In the genomic region with DNA sequence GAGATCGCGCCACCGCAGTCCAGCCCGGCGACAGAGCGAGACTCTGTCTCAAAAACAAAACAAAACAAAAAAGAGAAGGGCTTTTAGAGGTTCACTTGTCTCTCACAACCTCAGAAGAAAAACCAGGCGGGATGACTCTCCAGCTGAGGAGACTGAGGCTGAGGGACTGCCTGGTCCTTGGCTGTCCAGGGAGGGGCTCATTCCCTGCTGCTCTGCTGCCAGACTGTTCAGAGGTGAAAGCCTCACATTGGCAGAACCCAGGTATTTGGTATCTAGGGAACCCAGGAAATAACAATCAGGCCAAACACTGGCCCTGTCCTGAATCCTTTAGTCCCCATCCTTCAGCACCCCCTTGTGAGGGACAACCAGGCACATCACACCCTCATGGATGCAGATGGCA, we compare ENCODE assay signal across 24 cellular contexts. TPM values are rescaled to one million over a fixed set of nuclear protein-coding genes. Genes with fewer than 3 reads are reported as not detected.
A peak's percentile ranks its signal among the peaks of the same experiment; 100 is the strongest.
DNase-seq lines count a peak whose midpoint lies in the region; ATAC-seq, FAIRE-seq and TF ChIP-seq lines count a peak whose summit lies in the region.
"Had no signal": no experiment of that assay in that cellular context is flagged by ENCODE, and none has a peak within 500 bp of the region (broad histone marks: within the 10 kb centered on the region; RNA-seq: fewer than 3 reads in every experiment).

No MANE protein-coding gene starts in this region.

- DNase-seq in activated naive CD4-positive, alpha-beta T cell treated with Interleukin-2 at 50 U/mL for 16 hours = no peak
- DNase-seq in activated CD8-positive, alpha-beta memory T cell treated with anti-CD3 and anti-CD28 coated beads, Interleukin-2, amount 10 ng/mL, durations not matched to agents 7 days and 5 days = no peak
- no peak for DNase-seq in central memory CD8-positive, alpha-beta T cell (ENCODE audit: low spot score in 2 of 2)
- DNase-seq in OCI-LY7 (ENCODE audit: low spot score) = no peak
- no peak for DNase-seq in frontal cortex (ENCODE audit: low spot score in 2 of 2)
- DNase-seq in stimulated activated CD4-positive, alpha-beta T cell treated with anti-CD3 and anti-CD28 coated beads, Interleukin-2, amount 100 ng/mL, for 48 hours = no peak
- DNase-seq in NCI-H82 treated with DMSO at 0.1 percent for 48 hours (lab: John Stamatoyannopoulos, UW; ENCODE audit: unreplicated experiment) = no peak
- DNase-seq: activated gamma-delta T cell treated with Interleukin-2 at 50 U/mL for 16 hours, GDM1, H9, NCI-H1436, NCI-H2107, NCI-H510A treated with DMSO at 0.1 percent for 48 hours, uterus had no signal

- intact Hi-C loops in OCI-LY7 (cut with micrococcal nuclease; ENCODE audit: unreplicated experiment) = no loop called here

- H3K27ac Mint-ChIP-seq in activated naive CD4-positive, alpha-beta T cell treated with anti-CD3 and anti-CD28 coated beads, Interleukin-2, amount 50 U/mL, for 24 hours = peak overlapping the region; percentile 97
- H3K27ac Mint-ChIP-seq in activated CD8-positive, alpha-beta memory T cell treated with anti-CD3 and anti-CD28 coated beads, Interleukin-2, amount 10 ng/mL, durations not matched to agents 7 days and 5 days = peak overlapping the region; percentile 88
- H3K27ac Mint-ChIP-seq in central memory CD8-positive, alpha-beta T cell (ENCODE audit: low read depth) = peak overlapping the region; percentile 93
- H3K27ac Mint-ChIP-seq: H9, progenitor cell of endocrine pancreas had no signal

- H4K20me1 ChIP-seq in OCI-LY7 (ENCODE audit: insufficient read depth, low read length) = no peaks in the 10 kb centered on the region

- FAIRE-seq in frontal cortex (lab: Jason Lieb, UNC) = no peak

- H3K4me2 ChIP-seq in OCI-LY7 (ENCODE audit: low read length) = no peak overlapping the region

- H3K27ac ChIP-seq in OCI-LY7 (ENCODE audit: low read depth, low read length, poor library complexity, severe bottlenecking) = no peak overlapping the region
- H3K27ac ChIP-seq: C4-2B, Peyer's patch, suprapubic skin, uterus, VCaP had no signal

- BruUV-seq in OCI-LY7 (replicated peaks; lab: Mats Ljungman, UMichigan) = no TSS peak

- H3K9me3 ChIP-seq in OCI-LY7 (ENCODE audit: low read length) = no peaks in the 10 kb centered on the region
- H3K9me3 ChIP-seq: Peyer's patch, suprapubic skin, uterus had no signal

- H3K27me3 Mint-ChIP-seq in activated naive CD4-positive, alpha-beta T cell treated with anti-CD3 and anti-CD28 coated beads, Interleukin-2, amount 50 U/mL, for 24 hours = no peaks in the 10 kb centered on the region
- H3K27me3 Mint-ChIP-seq in activated CD8-positive, alpha-beta memory T cell treated with anti-CD3 and anti-CD28 coated beads, Interleukin-2, amount 10 ng/mL, durations not matched to agents 7 days and 5 days = no peaks in the 10 kb centered on the region
- no peaks in the 10 kb centered on the region for H3K27me3 Mint-ChIP-seq in central memory CD8-positive, alpha-beta T cell

- H3K4me1 Mint-ChIP-seq in activated naive CD4-positive, alpha-beta T cell treated with anti-CD3 and anti-CD28 coated beads, Interleukin-2, amount 50 U/mL, for 24 hours = peaks cover 100% of the 10 kb centered on the region
- H3K4me1 Mint-ChIP-seq in activated CD8-positive, alpha-beta memory T cell treated with anti-CD3 and anti-CD28 coated beads, Interleukin-2, amount 10 ng/mL, durations not matched to agents 7 days and 5 days = peaks cover 96% of the 10 kb centered on the region
- peaks cover 95% of the 10 kb centered on the region for H3K4me1 Mint-ChIP-seq in central memory CD8-positive, alpha-beta T cell
- H3K4me1 Mint-ChIP-seq: IgD-negative memory B cell had no signal

- no peak for ATAC-seq in activated CD8-positive, alpha-beta memory T cell treated with anti-CD3 and anti-CD28 coated beads, Interleukin-2, amount 10 ng/mL, durations not matched to agents 7 days and 5 days
- ATAC-seq in central memory CD8-positive, alpha-beta T cell (replicated peaks; ENCODE audit: extremely low read depth, poor library complexity, severe bottlenecking) = no peak

- no peaks in the 10 kb centered on the region for H3K79me2 ChIP-seq in OCI-LY7 (ENCODE audit: insufficient read depth, low read depth, low read length)

- H3K4me3 Mint-ChIP-seq in activated naive CD4-positive, alpha-beta T cell treated with anti-CD3 and anti-CD28 coated beads, Interleukin-2, amount 50 U/mL, for 24 hours = peak overlapping the region; percentile 85
- no peak overlapping the region for H3K4me3 Mint-ChIP-seq in activated CD8-positive, alpha-beta memory T cell treated with anti-CD3 and anti-CD28 coated beads, Interleukin-2, amount 10 ng/mL, durations not matched to agents 7 days and 5 days
- H3K4me3 Mint-ChIP-seq in central memory CD8-positive, alpha-beta T cell = peak overlapping the region; percentile 73
- H3K4me3 Mint-ChIP-seq: H9, IgD-negative memory B cell had no signal

- CTCF ChIA-PET in activated CD8-positive, alpha-beta memory T cell treated with anti-CD3 and anti-CD28 coated beads, Interleukin-2, amount 10 ng/mL, durations not matched to agents 7 days and 5 days (lab: Charles Lee) = interaction anchor here (1.2 to 4.1 kb wide), 3 partner anchors 16 to 49 kb away, joined by 3 to 27 read pairs (median 14); no protein-coding TSS in a partner anchor
- CTCF ChIA-PET in OCI-LY7 (lab: Charles Lee; ENCODE audit: unreplicated experiment) = no interaction called here

- H3K4me3 ChIP-seq in OCI-LY7 (ENCODE audit: low read depth, low read length, poor library complexity, severe bottlenecking) = no peak overlapping the region
- H3K4me3 ChIP-seq: Peyer's patch, suprapubic skin, uterus had no signal

- H3K36me3 ChIP-seq in OCI-LY7 (ENCODE audit: insufficient read depth, low read length) = no peaks in the 10 kb centered on the region
- H3K36me3 ChIP-seq: Peyer's patch, suprapubic skin, uterus had no signal

- peaks cover 13% of the 10 kb centered on the region for H3K36me3 Mint-ChIP-seq in activated naive CD4-positive, alpha-beta T cell treated with anti-CD3 and anti-CD28 coated beads, Interleukin-2, amount 50 U/mL, for 24 hours
- H3K36me3 Mint-ChIP-seq in activated CD8-positive, alpha-beta memory T cell treated with anti-CD3 and anti-CD28 coated beads, Interleukin-2, amount 10 ng/mL, durations not matched to agents 7 days and 5 days = peaks cover 56% of the 10 kb centered on the region
- peaks cover 43% of the 10 kb centered on the region for H3K36me3 Mint-ChIP-seq in central memory CD8-positive, alpha-beta T cell (ENCODE audit: insufficient read depth)

- no peaks in the 10 kb centered on the region for H3K4me1 ChIP-seq in OCI-LY7 (ENCODE audit: insufficient read depth, low read length, poor library complexity, severe bottlenecking)
- H3K4me1 ChIP-seq: suprapubic skin, uterus had no signal

- POLR2A ChIA-PET in OCI-LY7 (lab: Charles Lee) = no interaction called here

- no peaks in the 10 kb centered on the region for H3K9me3 Mint-ChIP-seq in activated naive CD4-positive, alpha-beta T cell treated with anti-CD3 and anti-CD28 coated beads, Interleukin-2, amount 50 U/mL, for 24 hours
- no peaks in the 10 kb centered on the region for H3K9me3 Mint-ChIP-seq in activated CD8-positive, alpha-beta memory T cell treated with anti-CD3 and anti-CD28 coated beads, Interleukin-2, amount 10 ng/mL, durations not matched to agents 7 days and 5 days (ENCODE audit: low read depth)
- H3K9me3 Mint-ChIP-seq in central memory CD8-positive, alpha-beta T cell = no peaks in the 10 kb centered on the region
- H3K9me3 Mint-ChIP-seq: H9, IgD-negative memory B cell had no signal

- no peaks in the 10 kb centered on the region for H3K9me2 ChIP-seq in OCI-LY7 (ENCODE audit: insufficient read depth, low read length)

- no peak overlapping the region for H2AFZ ChIP-seq in OCI-LY7 (ENCODE audit: low read length)

- no peak for TF ChIP-seq CTCF in OCI-LY7 (conservative IDR thresholded peaks at IDR 0.05; ENCODE audit: low read length)

RNA-seq across cellular contexts. Expression of a gene that starts 33.6 kb away (rescaled TPM):
- total RNA-seq in activated CD8-positive, alpha-beta memory T cell treated with anti-CD3 and anti-CD28 coated beads, Interleukin-2, amount 10 ng/mL, durations not matched to agents 7 days and 5 days = 100 to 1,000 TPM; 190 to 197 TPM
- 1.6 and 2.3 TPM in 2 replicates for total RNA-seq in OCI-LY7 (2014; rRNA removed; shearing (Covaris generic))
- total RNA-seq in OCI-LY7 (2022) (1.2 and 2.2 TPM in 2 replicates), frontal cortex (1.2 TPM)
- total RNA-seq: epithelial cell of proximal tubule, fibroblast of villous mesenchyme, M059J, progenitor cell of endocrine pancreas had no signal

Comparison
In these comparisons a context has a peak if more than half of its experiments do, and no peak if none do; other contexts are left out.
1. RNA of a gene that starts 33.6 kb away (total RNA-seq): 190 to 197 TPM in activated CD8-positive, alpha-beta memory T cell treated with anti-CD3 and anti-CD28 coated beads, Interleukin-2, amount 10 ng/mL, durations not matched to agents 7 days and 5 days; 1.2 to 2.3 TPM in OCI-LY7 and 1.2 TPM in frontal cortex (single experiment); every median in the first group is over 10 times any median in the second.
2. Peak in every context shown above with its lines, with median percentiles within 50 percentile points of each other: H3K27ac Mint-ChIP-seq.